ENCODE assay signal across 24 cellular contexts in the genomic region with DNA sequence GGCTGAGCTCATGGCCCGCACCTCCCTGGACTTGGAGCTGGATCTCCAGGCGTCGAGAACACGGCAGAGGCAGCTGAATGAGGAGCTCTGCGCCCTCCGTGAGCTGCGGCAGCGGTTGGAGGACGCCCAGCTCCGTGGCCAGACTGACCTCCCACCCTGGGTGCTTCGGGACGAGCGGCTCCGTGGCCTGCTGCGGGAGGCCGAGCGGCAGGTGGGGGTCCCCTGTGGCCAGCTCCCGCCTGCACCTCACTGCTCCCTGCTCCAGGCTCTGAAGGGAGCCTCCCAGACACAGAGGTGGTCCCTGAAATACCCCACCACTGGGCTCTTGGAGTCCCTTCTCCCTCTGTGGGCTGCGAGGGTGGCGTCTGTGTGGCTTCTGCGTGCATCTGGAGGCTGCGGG.
"Had no signal": no experiment of that assay in that cellular context is flagged by ENCODE, and none has a peak within 500 bp of the region (broad histone marks: within the 10 kb centered on the region; RNA-seq: fewer than 3 reads in every experiment).

No MANE protein-coding gene starts in this region.

- H3K27ac ChIP-seq: colonic mucosa, epithelial cell of prostate, esophagus squamous epithelium, gastrocnemius medialis, left lung, lower lobe of right lung had no signal

- H3K4me3 ChIP-seq: colonic mucosa, esophagus squamous epithelium, gastrocnemius medialis, left lung, lower lobe of right lung had no signal

- H3K4me3 Mint-ChIP-seq: dendritic cell treated with granulocyte-macrophage colony-stimulating factor and Interleukin-4, amounts not matched to agents 40 ng/mL and 50 ng/mL, for 4 days; effector memory CD8-positive, alpha-beta T cell; endodermal cell; immature natural killer cell; naive thymus-derived CD4-positive, alpha-beta T cell had no signal

- H3K4me1 Mint-ChIP-seq: endodermal cell, immature natural killer cell had no signal

- H3K27me3 ChIP-seq: colonic mucosa, esophagus squamous epithelium, gastrocnemius medialis, left lung had no signal

- H3K27ac Mint-ChIP-seq: dendritic cell treated with granulocyte-macrophage colony-stimulating factor and Interleukin-4, amounts not matched to agents 40 ng/mL and 50 ng/mL, for 4 days; effector memory CD8-positive, alpha-beta T cell; endodermal cell; naive thymus-derived CD4-positive, alpha-beta T cell had no signal

- ATAC-seq: effector memory CD8-positive, alpha-beta T cell; esophagus mucosa; gastrocnemius medialis; left cardiac atrium; left lung; left ventricle myocardium superior; lower lobe of right lung; naive thymus-derived CD4-positive, alpha-beta T cell had no signal

- H3K9me3 ChIP-seq: colonic mucosa, esophagus squamous epithelium, gastrocnemius medialis, left lung, lower lobe of right lung had no signal

- H3K9me3 Mint-ChIP-seq: dendritic cell treated with granulocyte-macrophage colony-stimulating factor and Interleukin-4, amounts not matched to agents 40 ng/mL and 50 ng/mL, for 4 days; effector memory CD8-positive, alpha-beta T cell; immature natural killer cell had no signal

- H3K27me3 Mint-ChIP-seq: dendritic cell treated with granulocyte-macrophage colony-stimulating factor and Interleukin-4, amounts not matched to agents 40 ng/mL and 50 ng/mL, for 4 days; effector memory CD8-positive, alpha-beta T cell; naive thymus-derived CD4-positive, alpha-beta T cell had no signal

- H3K36me3 ChIP-seq: colonic mucosa had no signal

- DNase-seq: colonic mucosa; cortex of kidney; effector CD8-positive, alpha-beta T cell; effector memory CD8-positive, alpha-beta T cell; endodermal cell; erythroblast; esophagus squamous epithelium; foreskin fibroblast; foreskin melanocyte; gastrocnemius medialis; glutamatergic neuron; hippocampal formation; immature natural killer cell; islet precursor cell; left cardiac atrium; left lung; left ventricle myocardium superior; lower lobe of right lung; mesenchymal stem cell; midbrain; naive thymus-derived CD4-positive, alpha-beta T cell had no signal

- H3K4me1 ChIP-seq: colonic mucosa, esophagus squamous epithelium, gastrocnemius medialis, left lung, lower lobe of right lung had no signal
